8 cellular contexts compared by ENCODE assay signal in the genomic region with DNA sequence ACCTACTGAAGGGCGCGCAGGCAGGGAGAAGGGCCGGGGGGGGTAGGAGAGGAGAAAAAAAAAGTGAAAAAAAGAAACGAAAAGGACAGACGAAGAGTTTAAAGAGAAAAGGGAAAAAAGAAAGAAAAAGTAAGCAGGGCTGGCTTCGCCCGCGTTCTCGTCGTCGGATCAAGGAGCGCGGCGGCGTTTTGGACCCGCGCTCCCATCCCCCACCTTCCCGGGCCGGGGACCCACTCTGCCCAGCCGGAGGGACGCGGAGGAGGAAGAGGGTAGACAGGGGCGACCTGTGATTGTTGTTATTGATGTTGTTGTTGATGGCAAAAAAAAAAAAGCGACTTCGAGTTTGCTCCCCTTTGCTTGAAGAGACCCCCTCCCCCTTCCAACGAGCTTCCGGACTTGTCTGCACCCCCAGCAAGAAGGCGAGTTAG. TPM values are rescaled to one million over a fixed set of nuclear protein-coding genes. Genes with fewer than 3 reads are reported as not detected.
DNase-seq lines count a peak whose midpoint lies in the region; ATAC-seq and TF ChIP-seq lines count a peak whose summit lies in the region.

No MANE protein-coding gene starts in this region.

- TF ChIP-seq CTCF in DOHH2 (IDR thresholded peaks at IDR 0.05; ENCODE audit: low read depth, low read length, poor library complexity, severe bottlenecking), result no peak
- TF ChIP-seq CTCF in Loucy (conservative IDR thresholded peaks at IDR 0.05; ENCODE audit: low read length), result no peak
- no peak for TF ChIP-seq CTCF in colonic mucosa (IDR thresholded peaks at IDR 0.05)

- H3F3A ChIP-seq in DOHH2 (ENCODE audit: control insufficient read depth, insufficient read depth), result peaks cover 9% of the 10 kb centered on the region; the same call in 1 of the 2 replicates
- H3F3A ChIP-seq in Loucy (ENCODE audit: low read depth), result peaks cover 18% of the 10 kb centered on the region

- H3K9ac ChIP-seq in Loucy (ENCODE audit: low read depth, low read length, poor library complexity, severe bottlenecking) (peak overlapping the region; percentile 98), colonic mucosa (ENCODE audit: low read depth in 2 of 2, low read length in 2 of 2) (peak overlapping the region; percentile 85 to 98)

- H4K20me1 ChIP-seq in DOHH2 (ENCODE audit: control insufficient read depth, insufficient read depth, low read depth, low read length) (no peaks in the 10 kb centered on the region), Loucy (ENCODE audit: insufficient read depth, low read length, poor library complexity, severe bottlenecking) (peaks cover 70% of the 10 kb centered on the region)

- peak overlapping the region in 9 of 10 donors; percentile 85 to 92 (median 91) for H3K4me3 Mint-ChIP-seq in naive thymus-derived CD4-positive, alpha-beta T cell

- no peak for ATAC-seq in naive thymus-derived CD4-positive, alpha-beta T cell
- ATAC-seq in GM18498 (IDR thresholded peaks at IDR 0.05; ENCODE audit: unreplicated experiment) (no peak), GM21390 (IDR thresholded peaks at IDR 0.05; ENCODE audit: unreplicated experiment) (no peak)

- POLR2A ChIA-PET in naive thymus-derived CD4-positive, alpha-beta T cell (lab: Charles Lee), result interaction anchor here (0.7 kb wide), 1 partner anchor 83 kb away, joined by 3 read pairs; no protein-coding TSS in a partner anchor

- peaks cover 0 to 6% (median 0%) of the 10 kb centered on the region in 11 donors for H3K9me3 Mint-ChIP-seq in naive thymus-derived CD4-positive, alpha-beta T cell

- intact Hi-C loops in colonic mucosa (cut with DNase I), result loop anchor here (2.0 kb wide), 1 partner anchor 341 kb away; no protein-coding TSS in a partner anchor
- intact Hi-C loops in naive thymus-derived CD4-positive, alpha-beta T cell (cut with micrococcal nuclease), result loop anchor here (5.0 kb wide), 3 partner anchors 71 to 551 kb away; no protein-coding TSS in a partner anchor

- H3K27ac Mint-ChIP-seq in naive thymus-derived CD4-positive, alpha-beta T cell, result peak overlapping the region; percentile 54 to 95 (median 84)

- H2AFZ ChIP-seq in Loucy (ENCODE audit: low read length), result no peak overlapping the region

- no peaks in the 10 kb centered on the region for H3K9me2 ChIP-seq in DOHH2 (replicated peaks; ENCODE audit: control insufficient read depth, low read length)
- H3K9me2 ChIP-seq in Loucy (replicated peaks; ENCODE audit: low read depth, low read length), result no peaks in the 10 kb centered on the region

- H3K36me3 ChIP-seq in DOHH2 (ENCODE audit: control insufficient read depth, low read length) (0 out of 2 replicates have a peak, but pooled peaks cover 4% of the 10 kb centered on the region), Loucy (ENCODE audit: insufficient read depth, low read length) (peaks cover 44% of the 10 kb centered on the region), colonic mucosa (no peaks in the 10 kb centered on the region)
- no peaks in the 10 kb centered on the region for H3K36me3 ChIP-seq in naive thymus-derived CD4-positive, alpha-beta T cell (ENCODE audit: control insufficient read depth in 2 of 3, insufficient read depth in 3 of 3, low read length in 3 of 3)

- peaks cover 50 to 57% (median 52%) of the 10 kb centered on the region in 5 donors for H3K27me3 Mint-ChIP-seq in naive thymus-derived CD4-positive, alpha-beta T cell

- H3K4me3 ChIP-seq in DOHH2 (ENCODE audit: low read length) (peak overlapping the region; percentile 91), Loucy (ENCODE audit: low read length, poor library complexity, severe bottlenecking) (peak overlapping the region; percentile 94), colonic mucosa (peak overlapping the region; percentile 75)
- peak overlapping the region; percentile 54 for H3K4me3 ChIP-seq in naive thymus-derived CD4-positive, alpha-beta T cell (ENCODE audit: low read length)

- H3K79me2 ChIP-seq in DOHH2 (ENCODE audit: control insufficient read depth, low read length) (peaks cover 26% of the 10 kb centered on the region), Loucy (ENCODE audit: insufficient read depth, low read length) (peaks cover 93% of the 10 kb centered on the region)

- H3K4me2 ChIP-seq in DOHH2 (ENCODE audit: low read length) (peak overlapping the region; percentile 83), Loucy (ENCODE audit: low read depth, low read length, poor library complexity, severe bottlenecking) (peak overlapping the region; percentile 92)

- H3K27me3 ChIP-seq in DOHH2 (ENCODE audit: control insufficient read depth, low read length) (0 out of 2 replicates have a peak, but pooled peaks cover 5% of the 10 kb centered on the region), Loucy (ENCODE audit: insufficient read depth, low read length, poor library complexity, severe bottlenecking) (peaks cover 44% of the 10 kb centered on the region), colonic mucosa (no peaks in the 10 kb centered on the region)
- H3K27me3 ChIP-seq in naive thymus-derived CD4-positive, alpha-beta T cell (ENCODE audit: control insufficient read depth in 2 of 2, insufficient read depth in 2 of 2, low read length in 2 of 2), result peaks cover 10 to 41% of the 10 kb centered on the region in 2 donors

- CTCF ChIA-PET in naive thymus-derived CD4-positive, alpha-beta T cell (lab: Charles Lee), result interaction anchor here (0.6 kb wide), 1 partner anchor 1313 kb away, joined by 3 read pairs; no protein-coding TSS in a partner anchor

- H3K27ac ChIP-seq in DOHH2 (ENCODE audit: low read depth, low read length) (peak overlapping the region; percentile 58), colonic mucosa (peak overlapping the region; percentile 94)
- peak overlapping the region; percentile 59 for H3K27ac ChIP-seq in naive thymus-derived CD4-positive, alpha-beta T cell (ENCODE audit: low read depth, low read length)

- DNase-seq in colonic mucosa (peak; percentile 48), NCI-H82 (lab: John Stamatoyannopoulos, UW) (no peak), NOMO-1 (lab: John Stamatoyannopoulos, UW; ENCODE audit: unreplicated experiment in 2 of 2) (no peak)
- DNase-seq in naive thymus-derived CD4-positive, alpha-beta T cell, result peak in 6 of 9 donors; percentile 9 to 34 (median 26)

- H3K36me3 Mint-ChIP-seq in naive thymus-derived CD4-positive, alpha-beta T cell, result peaks cover 0 to 3% (median 0%) of the 10 kb centered on the region in 5 donors

- H3K4me1 Mint-ChIP-seq in naive thymus-derived CD4-positive, alpha-beta T cell, result peaks cover 12 to 35% (median 29%) of the 10 kb centered on the region in 7 donors

- H3K9me3 ChIP-seq in DOHH2 (ENCODE audit: control insufficient read depth, insufficient read depth, low read length), result no peaks in the 10 kb centered on the region
- H3K9me3 ChIP-seq in Loucy (ENCODE audit: insufficient read depth, low read depth, low read length), result no peaks in the 10 kb centered on the region
- no peaks in the 10 kb centered on the region for H3K9me3 ChIP-seq in colonic mucosa
- no peaks in the 10 kb centered on the region for H3K9me3 ChIP-seq in naive thymus-derived CD4-positive, alpha-beta T cell (ENCODE audit: control insufficient read depth in 2 of 3, low read length in 3 of 3)

- H3K4me1 ChIP-seq in DOHH2 (ENCODE audit: control insufficient read depth, low read length) (peaks cover 46% of the 10 kb centered on the region), Loucy (ENCODE audit: insufficient read depth, low read length, poor library complexity, severe bottlenecking) (peaks cover 32% of the 10 kb centered on the region), colonic mucosa (no peaks in the 10 kb centered on the region)
- peaks cover 18 to 21% of the 10 kb centered on the region in 2 donors for H3K4me1 ChIP-seq in naive thymus-derived CD4-positive, alpha-beta T cell (ENCODE audit: control insufficient read depth in 2 of 2, insufficient read depth in 2 of 2, low read length in 2 of 2)

RNA-seq across cellular contexts. Expression of gene SOX4, which starts 2.4 kb away (rescaled TPM):
- 10 to 100 TPM; 45.1 to 47.0 TPM for total RNA-seq in colonic mucosa
- total RNA-seq in naive thymus-derived CD4-positive, alpha-beta T cell, result 10 to 100 TPM in 1 of 5 experiments, 1 to 10 TPM in 3, under 1 TPM in 1; 0.73 to 11.0 (median 1.4) TPM
- 1 to 10 TPM; 1.0 to 1.5 TPM for polyA plus RNA-seq in naive thymus-derived CD4-positive, alpha-beta T cell

Comparison
In these comparisons a context has a peak if more than half of its experiments do, and no peak if none do; other contexts are left out.
1. DNase-seq: peak in colonic mucosa (single experiment) and naive thymus-derived CD4-positive, alpha-beta T cell (6 of 9); none in NCI-H82 (single experiment) and NOMO-1 (0 of 2).
2. Peak in every context shown above with its lines, with median percentiles within 50 percentile points of each other: H3K27ac ChIP-seq and H3K4me3 ChIP-seq.